ENCODE assay signal across 10 cellular contexts in the genomic region with DNA sequence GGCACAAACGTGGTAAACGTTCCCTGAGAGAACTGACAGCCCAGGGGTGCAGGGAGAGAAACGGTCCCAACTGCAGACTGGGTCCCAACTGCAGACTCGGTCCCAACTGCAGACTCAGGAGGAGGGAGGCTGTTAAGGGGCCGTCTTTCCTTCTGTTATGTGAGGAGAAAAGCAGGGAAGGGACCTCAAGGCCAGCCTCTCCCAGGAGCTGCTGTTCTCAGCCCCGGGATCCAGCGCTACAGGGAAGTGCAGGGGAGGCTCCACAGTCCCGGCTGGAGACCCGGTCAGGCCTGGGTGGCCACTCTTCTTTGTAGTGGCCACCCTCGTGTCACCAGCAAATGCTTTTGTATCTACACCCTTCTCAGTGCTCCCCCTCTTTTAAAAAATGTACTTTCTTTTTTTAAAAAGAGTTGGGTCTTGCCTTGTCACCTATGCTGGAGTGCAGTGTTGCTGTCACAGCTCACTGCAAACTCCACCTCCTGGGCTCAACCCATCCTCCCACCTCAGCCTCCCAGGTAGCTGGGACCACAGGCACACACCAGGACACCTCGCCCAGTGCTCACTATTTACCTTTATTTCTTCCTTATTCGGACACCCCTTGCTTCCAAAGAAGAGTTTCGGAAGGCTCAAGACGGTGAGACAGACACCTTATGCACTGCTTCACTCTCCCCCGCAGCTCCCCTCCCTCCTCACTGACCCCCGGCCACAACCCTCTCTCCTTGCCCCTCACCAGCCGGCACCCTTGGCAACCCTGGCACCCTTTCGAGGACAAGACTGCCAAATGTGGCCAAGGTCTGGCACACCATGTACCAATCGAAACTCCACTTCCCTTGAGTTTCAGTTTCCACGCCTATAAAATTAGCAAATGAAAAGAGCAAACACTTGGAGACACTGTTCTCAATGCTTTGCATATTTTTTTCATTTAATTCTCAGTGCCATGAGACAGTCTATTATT. TPM values are rescaled to one million over a fixed set of nuclear protein-coding genes. Genes with fewer than 3 reads are reported as not detected.
A peak's percentile ranks its signal among the peaks of the same experiment; 100 is the strongest.
DNase-seq lines count a peak whose midpoint lies in the region; ATAC-seq and TF ChIP-seq lines count a peak whose summit lies in the region.
"Had no signal": no experiment of that assay in that cellular context is flagged by ENCODE, and none has a peak within 500 bp of the region (broad histone marks: within the 10 kb centered on the region; RNA-seq: fewer than 3 reads in every experiment).

No MANE protein-coding gene starts in this region.

- H3K27ac ChIP-seq in AG04450 (ENCODE audit: low read depth, low read length) (peak overlapping the region; percentile 52), right cardiac atrium (ENCODE audit: low read length) (peak overlapping the region; percentile 60)

- H3K27me3 Mint-ChIP-seq in T-cell: no peaks in the 10 kb centered on the region

- H3K9me3 ChIP-seq in AG04450 (ENCODE audit: control insufficient read depth, insufficient read depth, low read length): no peaks in the 10 kb centered on the region
- H3K9me3 ChIP-seq in right cardiac atrium (ENCODE audit: control insufficient read depth, low read length): no peaks in the 10 kb centered on the region

- POLR2A ChIA-PET in AG04450 (lab: Yijun Ruan, JAX) (no interaction called here), T-cell (lab: Charles Lee) (interaction anchor here in 1 of 2 donors (0.6 kb wide), 1 partner anchor 289 kb away, joined by 6 read pairs; no protein-coding TSS in a partner anchor)

- H3K4me3 Mint-ChIP-seq in T-cell: peak overlapping the region in 1 of 3 donors; percentile 24

- WGBS in right cardiac atrium: 73% methylated on average over 20 of the region's 20 CpGs

- H3K4me1 Mint-ChIP-seq in T-cell: peaks cover 14 to 46% (median 29%) of the 10 kb centered on the region in 3 donors

- CTCF ChIA-PET in AG04450 (lab: Charles Lee) (interaction anchor here (4.4 kb wide), 1 partner anchor 14 kb away, joined by 30 read pairs; no protein-coding TSS in a partner anchor), T-cell (lab: Charles Lee) (no interaction called here)

- intact Hi-C loops in right cardiac atrium (cut with DNase I): no loop called here

- TF ChIP-seq CTCF in AG04450 (IDR thresholded peaks at IDR 0.05; ENCODE audit: low read depth, low read length): no peak

- H3K27ac Mint-ChIP-seq in T-cell: peak overlapping the region; percentile 59 to 71
- H3K27ac Mint-ChIP-seq: activated T-helper 2 cell treated with anti-CD3 and anti-CD28 coated beads, Interferon-gamma antibody, Interleukin-2, Interleukin-4, amounts not matched to agents 10 μg/mL and 5 μg/mL and 100 μg/mL, durations not matched to agents 14 hours and 24 hours and 36 hours had no signal

- peaks cover 32% of the 10 kb centered on the region for H3K36me3 Mint-ChIP-seq in T-cell

- no peak overlapping the region for H3K4me3 ChIP-seq in AG04450 (ENCODE audit: low read depth, low read length)
- no peak overlapping the region for H3K4me3 ChIP-seq in right cardiac atrium (ENCODE audit: low read length)

- DNase-seq in AG04450 (ENCODE audit: low read depth, low spot score) (no peak), T-cell (no peak), right cardiac atrium (no peak), pons (ENCODE audit: low spot score) (peak; percentile 56), T1000 (lab: John Stamatoyannopoulos, UW) (no peak), COLO829 (ENCODE audit: low spot score) (no peak)
- DNase-seq in stimulated activated CD4-positive, alpha-beta T cell treated with anti-CD3 and anti-CD28 coated beads, Interleukin-4, amount 100 ng/mL, for 24 hours: no peak
- DNase-seq: T-helper 9 cell had no signal

- no peaks in the 10 kb centered on the region for H3K9me3 Mint-ChIP-seq in T-cell
- H3K9me3 Mint-ChIP-seq: activated T-helper 2 cell treated with anti-CD3 and anti-CD28 coated beads, Interferon-gamma antibody, Interleukin-2, Interleukin-4, amounts not matched to agents 10 μg/mL and 5 μg/mL and 100 μg/mL, durations not matched to agents 14 hours and 24 hours and 36 hours had no signal

- H3K27me3 ChIP-seq in AG04450 (ENCODE audit: control insufficient read depth, insufficient read depth, low read length) (no peaks in the 10 kb centered on the region), right cardiac atrium (ENCODE audit: control insufficient read depth, insufficient read depth) (no peaks in the 10 kb centered on the region)

- peaks cover 30% of the 10 kb centered on the region for H3K4me1 ChIP-seq in right cardiac atrium (ENCODE audit: control insufficient read depth, insufficient read depth, low read length)

- ATAC-seq in T-cell (replicated peaks in 1 of 4): no peak
- no peak for ATAC-seq in right cardiac atrium
- no peak for ATAC-seq in GM18502 (IDR thresholded peaks at IDR 0.05; ENCODE audit: poor library complexity, unreplicated experiment)

RNA-seq across cellular contexts. Expression of a gene that starts 21.8 kb away (rescaled TPM):
- polyA plus RNA-seq in AG04450 (2011; rRNA removed): 417 and 433 TPM in 2 replicates
- 355 and 396 TPM in 2 replicates for polyA minus RNA-seq in AG04450 (2011; rRNA and poly(A)+ RNA removed)
- 100 to 1,000 TPM; 146 to 206 (median 169) TPM for total RNA-seq in T-cell
- 10 to 100 TPM; 58.6 to 91.6 (median 73.2) TPM for total RNA-seq in right cardiac atrium
- polyA plus RNA-seq in right cardiac atrium: 52.7 TPM
